In the genomic region with DNA sequence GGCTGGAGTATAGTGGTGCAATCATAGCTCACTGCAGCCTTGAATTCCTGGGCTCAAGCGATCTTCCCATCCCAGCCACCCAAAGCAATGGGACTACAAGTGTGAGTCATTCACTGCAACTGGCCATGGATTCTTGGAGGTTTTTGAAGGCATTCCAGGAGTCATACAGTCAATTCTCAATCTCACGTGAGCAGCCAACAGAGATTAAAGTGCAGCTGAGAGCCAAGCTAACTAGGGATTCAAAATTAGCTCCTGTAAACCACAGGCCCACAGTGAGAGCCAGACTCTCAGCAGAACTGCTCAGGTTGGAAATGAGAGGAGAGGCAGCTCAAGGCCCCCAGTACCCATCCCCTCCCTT, we compare ENCODE assay signal across 8 cellular contexts. TPM values are rescaled to one million over a fixed set of nuclear protein-coding genes. Genes with fewer than 3 reads are reported as not detected.
DNase-seq lines count a peak whose midpoint lies in the region; ATAC-seq and TF ChIP-seq lines count a peak whose summit lies in the region.

No MANE protein-coding gene starts in this region.

- H3K27me3 ChIP-seq in right lobe of liver: no peaks in the 10 kb centered on the region

- H3K4me1 ChIP-seq in right lobe of liver: peaks cover 0 to 10% (median 7%) of the 10 kb centered on the region in 4 donors

- intact Hi-C loops in right lobe of liver (cut with DNase I): no loop called here

- peaks cover 2% of the 10 kb centered on the region for H3K27me3 Mint-ChIP-seq in brain

- H3K4me1 Mint-ChIP-seq in brain: peaks cover 50% of the 10 kb centered on the region

- H3K4me3 ChIP-seq in right lobe of liver: no peak overlapping the region

- TF ChIP-seq CTCF in brain (conservative IDR thresholded peaks at IDR 0.05) (no peak), right lobe of liver (IDR thresholded peaks at IDR 0.05) (no peak)

- no peaks in the 10 kb centered on the region for H3K36me3 ChIP-seq in right lobe of liver

- no peak overlapping the region for H3K27ac ChIP-seq in right lobe of liver

- TF ChIP-seq POLR2A in right lobe of liver (IDR thresholded peaks at IDR 0.05): no peak

- H3K9me3 ChIP-seq in right lobe of liver: no peaks in the 10 kb centered on the region

- H3K27ac Mint-ChIP-seq in brain: peak overlapping the region; percentile 5 to 81 (median 56)

- H3K4me3 Mint-ChIP-seq in brain: no peak overlapping the region

- in situ Hi-C loops in ACHN (cut with HindIII; ENCODE audit: low pct_ligation_motif_present, low pct_unique_long_range_greater_than_20kb, low sequenced_read_pairs): no loop called here

- DNase-seq in ACHN (peak; percentile 97), HS-5 (ENCODE audit: low read depth) (peak; percentile 88), right lobe of liver (no peak), NCI-H1092 treated with DMSO at 0.1 percent for 48 hours (lab: John Stamatoyannopoulos, UW) (no peak)

- peaks cover 0 to 6% (median 3%) of the 10 kb centered on the region in 5 experiments for H3K9me3 Mint-ChIP-seq in brain

- 71% methylated on average over 1 of the region's 2 CpGs for WGBS in right lobe of liver (ENCODE audit: insufficient coverage, low coverage, low lambda C conversion rate, missing lambda C conversion rate)

- H3K36me3 Mint-ChIP-seq in brain: peaks cover 61% of the 10 kb centered on the region

- peak; percentile 33 to 81 (median 61) for ATAC-seq in right lobe of liver
- ATAC-seq in GM18867 (IDR thresholded peaks at IDR 0.05; ENCODE audit: unreplicated experiment): no peak
- ATAC-seq in HG03571 (IDR thresholded peaks at IDR 0.05; ENCODE audit: unreplicated experiment): no peak
- ATAC-seq in GM18858 (IDR thresholded peaks at IDR 0.05; ENCODE audit: unreplicated experiment): no peak

RNA-seq across cellular contexts. Expression of gene XPO6, which starts 30.2 kb away (rescaled TPM):
- polyA plus RNA-seq in brain (ENCODE audit: insufficient read depth, low read depth, low replicate concordance): 80.2 TPM
- total RNA-seq in right lobe of liver: 10 to 100 TPM; 41.8 to 62.1 (median 51.3) TPM

Comparison
In these comparisons a context has a peak if more than half of its experiments do, and no peak if none do; other contexts are left out.
1. DNase-seq: peak in ACHN (single experiment) and HS-5 (single experiment); none in right lobe of liver (0 of 3) and NCI-H1092 treated with DMSO at 0.1 percent for 48 hours (single experiment).
2. ATAC-seq: peak in right lobe of liver (4 of 4); none in GM18867 (single experiment), HG03571 (single experiment) and GM18858 (single experiment).